Comparison of ENCODE assay signal across 1 cellular context in genomic region chr12:54585243-54585642, GRCh38.
TF ChIP-seq lines count a peak whose summit lies in the region.

No MANE protein-coding gene starts in this region.

TF ChIP-seq in K562, 482 proteins besides CTCF, POLR2A, EP300 and RAD21:
- TF ChIP-seq ZNF143 (CRISPR knock-in tag; IDR thresholded peaks at IDR 0.05) (peak; percentile 75), RNF2 (IDR thresholded peaks at IDR 0.05) (no peak), ETS1 (conservative IDR thresholded peaks at IDR 0.05; ENCODE audit: control insufficient read depth, low read depth, low read length) (peak; percentile 60; the same call in 1 of the 2 replicates), SIX5 (IDR thresholded peaks at IDR 0.05; ENCODE audit: borderline replicate concordance in 1 of 2, insufficient read depth in 1 of 2, low read depth in 1 of 2, low read length in 2 of 2) (peak; percentile 65 to 67), HCFC1 (IDR thresholded peaks at IDR 0.05; ENCODE audit: low read depth, low read length) (peak; percentile 81), ZBTB40 (IDR thresholded peaks at IDR 0.05) (peak; percentile 98), ZBTB40 (CRISPR knock-in tag; IDR thresholded peaks at IDR 0.05) (peak; percentile 98), THRAP3 (IDR thresholded peaks at IDR 0.05; ENCODE audit: borderline replicate concordance) (no peak), ZKSCAN1 (IDR thresholded peaks at IDR 0.05; ENCODE audit: low read depth, low read length) (0 out of 2 replicates have a peak, but pooled peaks have one; percentile 14)
